ENCODE assay signal across 9 cellular contexts in genomic region chr15:99682455-99682854, GRCh38. TPM values are rescaled to one million over a fixed set of nuclear protein-coding genes. Genes with fewer than 3 reads are reported as not detected.
A peak's percentile ranks its signal among the peaks of the same experiment; 100 is the strongest.
DNase-seq lines count a peak whose midpoint lies in the region; ATAC-seq lines count a peak whose summit lies in the region.
"Had no signal": no experiment of that assay in that cellular context is flagged by ENCODE, and none has a peak within 500 bp of the region (broad histone marks: within the 10 kb centered on the region; RNA-seq: fewer than 3 reads in every experiment).

No MANE protein-coding gene starts in this region.

- peaks cover 8% of the 10 kb centered on the region for H3K9me3 Mint-ChIP-seq in activated naive CD4-positive, alpha-beta T cell treated with anti-CD3 and anti-CD28 coated beads for 36 hours
- H3K9me3 Mint-ChIP-seq in activated CD8-positive, alpha-beta T cell treated with anti-CD3 and anti-CD28 coated beads, Interleukin-2, amount 10 ng/mL, durations not matched to agents 7 days and 5 days (ENCODE audit: insufficient read depth): peaks cover 29% of the 10 kb centered on the region

- H3K27ac Mint-ChIP-seq in activated naive CD4-positive, alpha-beta T cell treated with anti-CD3 and anti-CD28 coated beads for 36 hours: peak overlapping the region; percentile 47
- peak overlapping the region; percentile 70 for H3K27ac Mint-ChIP-seq in activated CD8-positive, alpha-beta T cell treated with anti-CD3 and anti-CD28 coated beads, Interleukin-2, amount 10 ng/mL, durations not matched to agents 7 days and 5 days

- peaks cover 0 to 5% (median 0%) of the 10 kb centered on the region in 5 donors for H3K9me3 ChIP-seq in subcutaneous abdominal adipose tissue (ENCODE audit: control insufficient read depth in 5 of 5, low read length in 5 of 5)

- POLR2A ChIA-PET in activated CD8-positive, alpha-beta T cell treated with anti-CD3 and anti-CD28 coated beads, Interleukin-2, amount 10 ng/mL, durations not matched to agents 7 days and 5 days (lab: Charles Lee): interaction anchor here (1.0 kb wide), 2 partner anchors 115 to 117 kb away, joined by 3 to 4 read pairs; partner anchors contain the start of gene MEF2A

- H3K27me3 ChIP-seq in subcutaneous abdominal adipose tissue (ENCODE audit: control insufficient read depth in 5 of 5, insufficient read depth in 4 of 5, low read length in 5 of 5): no peaks in the 10 kb centered on the region

- no peak for ATAC-seq in activated CD8-positive, alpha-beta T cell treated with anti-CD3 and anti-CD28 coated beads, Interleukin-2, amount 10 ng/mL, durations not matched to agents 7 days and 5 days

- peaks cover 33% of the 10 kb centered on the region for H3K36me3 Mint-ChIP-seq in activated naive CD4-positive, alpha-beta T cell treated with anti-CD3 and anti-CD28 coated beads for 36 hours (ENCODE audit: low read depth)
- H3K36me3 Mint-ChIP-seq in activated CD8-positive, alpha-beta T cell treated with anti-CD3 and anti-CD28 coated beads, Interleukin-2, amount 10 ng/mL, durations not matched to agents 7 days and 5 days (ENCODE audit: low read depth): peaks cover 69% of the 10 kb centered on the region

- H3K9ac ChIP-seq in subcutaneous abdominal adipose tissue (ENCODE audit: low read length in 5 of 5): no peak overlapping the region

- peak overlapping the region; percentile 52 for H3K27ac ChIP-seq in subcutaneous abdominal adipose tissue (ENCODE audit: low read depth, low read length)

- no peak overlapping the region for H3K4me3 ChIP-seq in subcutaneous abdominal adipose tissue (ENCODE audit: low read depth in 1 of 5, low read length in 5 of 5)
- H3K4me3 ChIP-seq: skin epidermis had no signal

- no peaks in the 10 kb centered on the region for H3K27me3 Mint-ChIP-seq in activated naive CD4-positive, alpha-beta T cell treated with anti-CD3 and anti-CD28 coated beads for 36 hours (ENCODE audit: low read depth)
- H3K27me3 Mint-ChIP-seq in activated CD8-positive, alpha-beta T cell treated with anti-CD3 and anti-CD28 coated beads, Interleukin-2, amount 10 ng/mL, durations not matched to agents 7 days and 5 days (ENCODE audit: low read depth): no peaks in the 10 kb centered on the region

- DNase-seq in activated naive CD4-positive, alpha-beta T cell treated with anti-CD3 and anti-CD28 coated beads for 36 hours: no peak
- no peak for DNase-seq in activated naive CD4-positive, alpha-beta T cell treated with anti-CD3 and anti-CD28 coated beads, Interleukin-2, amount 50 U/mL, for 16 hours
- no peak for DNase-seq in activated CD8-positive, alpha-beta T cell treated with anti-CD3 and anti-CD28 coated beads, Interleukin-2, amount 10 ng/mL, durations not matched to agents 7 days and 5 days
- DNase-seq in glomerular endothelial cell (ENCODE audit: extremely low read depth, low read depth, low spot score) (peak; percentile 81), AML-193 (lab: John Stamatoyannopoulos, UW) (no peak), NCI-H2227 treated with DMSO at 0.1 percent for 48 hours (lab: John Stamatoyannopoulos, UW) (no peak), NCI-H526 treated with DMSO at 0.1 percent for 48 hours (lab: John Stamatoyannopoulos, UW) (no peak)

- no peak overlapping the region for H3K4me3 Mint-ChIP-seq in activated naive CD4-positive, alpha-beta T cell treated with anti-CD3 and anti-CD28 coated beads for 36 hours
- H3K4me3 Mint-ChIP-seq in activated CD8-positive, alpha-beta T cell treated with anti-CD3 and anti-CD28 coated beads, Interleukin-2, amount 10 ng/mL, durations not matched to agents 7 days and 5 days: no peak overlapping the region

- CTCF ChIA-PET in activated naive CD4-positive, alpha-beta T cell treated with anti-CD3 and anti-CD28 coated beads for 36 hours (lab: Charles Lee): interaction anchor here (2.2 kb wide), 1 partner anchor 22 kb away, joined by 5 read pairs; no protein-coding TSS in a partner anchor
- CTCF ChIA-PET in activated CD8-positive, alpha-beta T cell treated with anti-CD3 and anti-CD28 coated beads, Interleukin-2, amount 10 ng/mL, durations not matched to agents 7 days and 5 days (lab: Charles Lee): interaction anchor here (0.8 to 2.8 kb wide), 4 partner anchors 10 to 74 kb away, joined by 3 to 15 read pairs (median 4); no protein-coding TSS in a partner anchor

- peaks cover 8 to 45% (median 12%) of the 10 kb centered on the region in 5 donors for H3K36me3 ChIP-seq in subcutaneous abdominal adipose tissue (ENCODE audit: control insufficient read depth in 5 of 5, insufficient read depth in 5 of 5, low read length in 5 of 5)

- peaks cover 0 to 16% (median 4%) of the 10 kb centered on the region in 5 donors for H3K4me1 ChIP-seq in subcutaneous abdominal adipose tissue (ENCODE audit: control insufficient read depth in 5 of 5, insufficient read depth in 5 of 5, low read length in 5 of 5)

- intact Hi-C loops in activated naive CD4-positive, alpha-beta T cell treated with anti-CD3 and anti-CD28 coated beads for 36 hours (cut with micrococcal nuclease): loop anchor here (2.0 kb wide), 1 partner anchor 116 kb away; no protein-coding TSS in a partner anchor

- peaks cover 23% of the 10 kb centered on the region for H3K4me1 Mint-ChIP-seq in activated naive CD4-positive, alpha-beta T cell treated with anti-CD3 and anti-CD28 coated beads for 36 hours (ENCODE audit: low read depth)
- peaks cover 27% of the 10 kb centered on the region for H3K4me1 Mint-ChIP-seq in activated CD8-positive, alpha-beta T cell treated with anti-CD3 and anti-CD28 coated beads, Interleukin-2, amount 10 ng/mL, durations not matched to agents 7 days and 5 days (ENCODE audit: low read depth)

RNA-seq across cellular contexts. Expression of gene LYSMD4, which starts 50.8 kb away (rescaled TPM):
- total RNA-seq in activated naive CD4-positive, alpha-beta T cell treated with anti-CD3 and anti-CD28 coated beads for 36 hours: 1 to 10 TPM; 4.9 TPM
- 10 to 100 TPM in 1 of 2 experiments, 1 to 10 TPM in 1; 8.9 to 13.0 TPM for total RNA-seq in activated CD8-positive, alpha-beta T cell treated with anti-CD3 and anti-CD28 coated beads, Interleukin-2, amount 10 ng/mL, durations not matched to agents 7 days and 5 days
- total RNA-seq in glomerular endothelial cell: 6.8 and 8.3 TPM in 2 replicates
